18 cellular contexts compared by ENCODE assay signal in genomic region chr13:46113596-46113995, GRCh38. TPM values are rescaled to one million over a fixed set of nuclear protein-coding genes. Genes with fewer than 3 reads are reported as not detected.
A peak's percentile ranks its signal among the peaks of the same experiment; 100 is the strongest.
DNase-seq lines count a peak whose midpoint lies in the region; ATAC-seq, FAIRE-seq and TF ChIP-seq lines count a peak whose summit lies in the region.
"Had no signal": no experiment of that assay in that cellular context is flagged by ENCODE, and none has a peak within 500 bp of the region (broad histone marks: within the 10 kb centered on the region; RNA-seq: fewer than 3 reads in every experiment).

No MANE protein-coding gene starts in this region.

- H3K27ac ChIP-seq in breast epithelium: no peak overlapping the region
- no peak overlapping the region for H3K27ac ChIP-seq in astrocyte (ENCODE audit: low read depth, low read length)
- H3K27ac ChIP-seq: PC-9, skin epidermis, vagina had no signal

- ATAC-seq in stimulated activated memory B cell treated with anti-CD40 and anti-IgM and Interleukin-4, amounts not matched to agents 10 μg/mL and 1 μg/mL and 100 μg/mL, for 72 hours: no peak

- H2AFZ ChIP-seq in astrocyte (ENCODE audit: low read depth, low read length): peak overlapping the region; percentile 6
- H2AFZ ChIP-seq: PC-9 had no signal

- H3K36me3 ChIP-seq in breast epithelium: no peaks in the 10 kb centered on the region
- H3K36me3 ChIP-seq in astrocyte (ENCODE audit: insufficient read depth, low read length): no peaks in the 10 kb centered on the region
- H3K36me3 ChIP-seq: vagina had no signal

- H3K36me3 Mint-ChIP-seq in MCF 10A (ENCODE audit: insufficient read depth, unreplicated experiment) (no peaks in the 10 kb centered on the region), astrocyte (ENCODE audit: low read depth, unreplicated experiment) (peaks cover 2% of the 10 kb centered on the region)
- no peaks in the 10 kb centered on the region for H3K36me3 Mint-ChIP-seq in stimulated activated memory B cell treated with anti-CD40 and anti-IgM and Interleukin-4, amounts not matched to agents 10 μg/mL and 1 μg/mL and 100 μg/mL, for 72 hours
- H3K36me3 Mint-ChIP-seq: mesothelial cell of epicardium had no signal

- H3K27me3 Mint-ChIP-seq in MCF 10A (ENCODE audit: insufficient read depth, unreplicated experiment): peaks cover 23% of the 10 kb centered on the region
- H3K27me3 Mint-ChIP-seq in astrocyte (ENCODE audit: low read depth, unreplicated experiment): no peaks in the 10 kb centered on the region
- peaks cover 48% of the 10 kb centered on the region for H3K27me3 Mint-ChIP-seq in stimulated activated memory B cell treated with anti-CD40 and anti-IgM and Interleukin-4, amounts not matched to agents 10 μg/mL and 1 μg/mL and 100 μg/mL, for 72 hours

- no peaks in the 10 kb centered on the region for H4K20me1 ChIP-seq in astrocyte (ENCODE audit: insufficient read depth, low read length)

- H3K4me3 ChIP-seq in breast epithelium (no peak overlapping the region), astrocyte (ENCODE audit: insufficient read depth, low read depth, low read length) (no peak overlapping the region)
- H3K4me3 ChIP-seq: PC-9, skin epidermis, vagina had no signal

- TF ChIP-seq POLR2A in breast epithelium (IDR thresholded peaks at IDR 0.05): no peak

- POLR2A ChIA-PET in MCF 10A (lab: Yijun Ruan, JAX): interaction anchor here (0.7 kb wide), 1 partner anchor 36 kb away, joined by 3 read pairs; no protein-coding TSS in a partner anchor

- H3K4me3 Mint-ChIP-seq in MCF 10A (ENCODE audit: unreplicated experiment): no peak overlapping the region
- H3K4me3 Mint-ChIP-seq in astrocyte (ENCODE audit: unreplicated experiment): no peak overlapping the region
- H3K4me3 Mint-ChIP-seq in stimulated activated memory B cell treated with anti-CD40 and anti-IgM and Interleukin-4, amounts not matched to agents 10 μg/mL and 1 μg/mL and 100 μg/mL, for 72 hours: no peak overlapping the region
- H3K4me3 Mint-ChIP-seq: CD8-positive, alpha-beta memory T cell; mesothelial cell of epicardium; stimulated activated naive CD8-positive, alpha-beta T cell treated with anti-CD3 and anti-CD28 coated beads, Interleukin-15, Interleukin-2, amounts not matched to agents 100 ng/mL and 50 ng/mL, for 24 hours; T-helper 1 cell treated with Interleukin-12 subunit alpha and Interleukin-12 subunit beta and Interleukin-4 antibody, amounts not matched to agents 30 μg/mL and 1 μg/mL, for 36 hours had no signal

- CTCF ChIA-PET in MCF 10A (lab: Yijun Ruan, JAX): no interaction called here

- H3K4me2 ChIP-seq in astrocyte (ENCODE audit: low read length): peak overlapping the region; percentile 30
- H3K4me2 ChIP-seq: PC-9 had no signal

- DNase-seq in MCF 10A (ENCODE audit: unreplicated experiment): peak; percentile 22
- DNase-seq in breast epithelium (ENCODE audit: low spot score in 2 of 2): no peak
- DNase-seq in astrocyte (ENCODE audit: low read depth): peak; percentile 46
- peak; percentile 58 for DNase-seq in glomerular visceral epithelial cell (ENCODE audit: extremely low spot score)
- no peak for DNase-seq in ACHN
- no peak for DNase-seq in activated CD8-positive, alpha-beta memory T cell treated with anti-CD3 and anti-CD28 coated beads, Interleukin-2, amount 50 U/mL, for 4 hours
- DNase-seq in H4 (ENCODE audit: low spot score): no peak
- DNase-seq: activated CD4-positive, alpha-beta T cell treated with anti-CD3 and anti-CD28 coated beads, Interleukin-2, amount 50 U/mL, for 1 hour; CD8-positive, alpha-beta memory T cell; NCI-H1417 had no signal

- FAIRE-seq in astrocyte (lab: Jason Lieb, UNC): no peak

- H3K27me3 ChIP-seq in breast epithelium (no peaks in the 10 kb centered on the region), astrocyte (ENCODE audit: insufficient read depth, low read length) (no peaks in the 10 kb centered on the region)
- H3K27me3 ChIP-seq: vagina had no signal

- no TSS peak for BruUV-seq in MCF 10A (replicated peaks; lab: Mats Ljungman, UMichigan)

- H3K9me3 Mint-ChIP-seq in MCF 10A (ENCODE audit: unreplicated experiment) (no peaks in the 10 kb centered on the region), astrocyte (ENCODE audit: unreplicated experiment) (no peaks in the 10 kb centered on the region)
- H3K9me3 Mint-ChIP-seq in stimulated activated memory B cell treated with anti-CD40 and anti-IgM and Interleukin-4, amounts not matched to agents 10 μg/mL and 1 μg/mL and 100 μg/mL, for 72 hours: no peaks in the 10 kb centered on the region
- H3K9me3 Mint-ChIP-seq: CD8-positive, alpha-beta memory T cell; stimulated activated naive CD8-positive, alpha-beta T cell treated with anti-CD3 and anti-CD28 coated beads, Interleukin-15, Interleukin-2, amounts not matched to agents 100 ng/mL and 50 ng/mL, for 24 hours; T-helper 1 cell treated with Interleukin-12 subunit alpha and Interleukin-12 subunit beta and Interleukin-4 antibody, amounts not matched to agents 30 μg/mL and 1 μg/mL, for 36 hours had no signal

- H3K9me3 ChIP-seq in breast epithelium: no peaks in the 10 kb centered on the region
- H3K9me3 ChIP-seq in astrocyte (ENCODE audit: insufficient read depth, low read depth, low read length): no peaks in the 10 kb centered on the region
- H3K9me3 ChIP-seq: vagina had no signal

- H3K27ac Mint-ChIP-seq in MCF 10A (ENCODE audit: low read depth, unreplicated experiment) (no peak overlapping the region), astrocyte (ENCODE audit: unreplicated experiment) (peak overlapping the region; percentile 16)
- no peak overlapping the region for H3K27ac Mint-ChIP-seq in stimulated activated memory B cell treated with anti-CD40 and anti-IgM and Interleukin-4, amounts not matched to agents 10 μg/mL and 1 μg/mL and 100 μg/mL, for 72 hours
- H3K27ac Mint-ChIP-seq: CD8-positive, alpha-beta memory T cell; mesothelial cell of epicardium; stimulated activated naive CD8-positive, alpha-beta T cell treated with anti-CD3 and anti-CD28 coated beads, Interleukin-15, Interleukin-2, amounts not matched to agents 100 ng/mL and 50 ng/mL, for 24 hours; T-helper 1 cell treated with Interleukin-12 subunit alpha and Interleukin-12 subunit beta and Interleukin-4 antibody, amounts not matched to agents 30 μg/mL and 1 μg/mL, for 36 hours had no signal

- in situ Hi-C loops in ACHN (cut with HindIII; ENCODE audit: low pct_ligation_motif_present, low pct_unique_long_range_greater_than_20kb, low sequenced_read_pairs): no loop called here

- TF ChIP-seq CTCF in MCF 10A (IDR thresholded peaks at IDR 0.05; ENCODE audit: unreplicated experiment) (no peak), breast epithelium (IDR thresholded peaks at IDR 0.05) (no peak), astrocyte (IDR thresholded peaks at IDR 0.05; ENCODE audit: insufficient read depth, low read depth, low read length) (no peak)

- no peaks in the 10 kb centered on the region for H3K4me1 ChIP-seq in breast epithelium
- peaks cover 7% of the 10 kb centered on the region for H3K4me1 ChIP-seq in astrocyte (ENCODE audit: insufficient read depth, low read length)
- H3K4me1 ChIP-seq: vagina had no signal

- no peaks in the 10 kb centered on the region for H3K79me2 ChIP-seq in astrocyte (ENCODE audit: insufficient read depth, low read length)

- H3K4me1 Mint-ChIP-seq in MCF 10A (ENCODE audit: insufficient read depth, unreplicated experiment) (peaks cover 5% of the 10 kb centered on the region), astrocyte (ENCODE audit: low read depth, unreplicated experiment) (peaks cover 9% of the 10 kb centered on the region)
- no peaks in the 10 kb centered on the region for H3K4me1 Mint-ChIP-seq in stimulated activated memory B cell treated with anti-CD40 and anti-IgM and Interleukin-4, amounts not matched to agents 10 μg/mL and 1 μg/mL and 100 μg/mL, for 72 hours
- H3K4me1 Mint-ChIP-seq: mesothelial cell of epicardium had no signal

- H3K9ac ChIP-seq in astrocyte (ENCODE audit: low read length): no peak overlapping the region

- intact Hi-C loops in MCF 10A (cut with micrococcal nuclease): no loop called here
- intact Hi-C loops in breast epithelium (cut with DNase I; ENCODE audit: low total_unique reads): no loop called here

RNA-seq across cellular contexts. Expression of gene CPB2, which starts 8.8 kb away (rescaled TPM):
- total RNA-seq in MCF 10A (2022) (not detected in 2 replicates), breast epithelium (not detected), astrocyte (not detected in 2 replicates)
- total RNA-seq in H4 (2014; rRNA removed; shearing (Covaris generic)): not detected in 2 replicates
- total RNA-seq: CD8-positive, alpha-beta memory T cell; mesothelial cell of epicardium; omental fat pad; PC-9; vagina had no signal

Comparison
In these comparisons a context has a peak if more than half of its experiments do, and no peak if none do; other contexts are left out.
1. DNase-seq: peak in MCF 10A (single experiment), astrocyte (single experiment) and glomerular visceral epithelial cell (single experiment); none in breast epithelium (0 of 2), ACHN (single experiment), activated CD8-positive, alpha-beta memory T cell treated with anti-CD3 and anti-CD28 coated beads, Interleukin-2, amount 50 U/mL, for 4 hours (single experiment) and H4 (single experiment).